Comparison of ENCODE assay signal across 11 cellular contexts in genomic region chr3:67744699-67745098, GRCh38.
"Had no signal": no experiment of that assay in that cellular context is flagged by ENCODE, and none has a peak within 500 bp of the region (broad histone marks: within the 10 kb centered on the region; RNA-seq: fewer than 3 reads in every experiment).

No MANE protein-coding gene starts in this region.

- H3K27ac ChIP-seq: GM23248 had no signal

- H3K36me3 ChIP-seq: HAP-1 had no signal

- H2AFZ ChIP-seq: GM23248, GM23338 had no signal

- ATAC-seq: GM23338, HCT116 had no signal

- H3K9me3 ChIP-seq: HAP-1 had no signal

- DNase-seq: GM23248, GOT3, H7, H9, HCEC 1CT, HFFc6 had no signal

- FAIRE-seq: H1, H54 had no signal

- H3K4me2 ChIP-seq: GM23338 had no signal

- H3K9ac ChIP-seq: GM23248 had no signal

- H3K4me3 ChIP-seq: GM23248, GM23338, HAP-1 had no signal

- H3K4me1 ChIP-seq: HAP-1 had no signal
